8 cellular contexts compared by ENCODE assay signal in genomic region chr7:2523461-2523905, GRCh38. TPM values are rescaled to one million over a fixed set of nuclear protein-coding genes. Genes with fewer than 3 reads are reported as not detected.
DNase-seq lines count a peak whose midpoint lies in the region; ATAC-seq lines count a peak whose summit lies in the region.

No MANE protein-coding gene starts in this region.

- no peaks in the 10 kb centered on the region for H3K36me3 Mint-ChIP-seq in activated CD4-positive, alpha-beta T cell treated with anti-CD3 and anti-CD28 coated beads for 36 hours (ENCODE audit: low read depth)
- H3K36me3 Mint-ChIP-seq in T-helper 17 cell (ENCODE audit: low read depth) = peaks cover 9% of the 10 kb centered on the region

- H3K4me3 Mint-ChIP-seq in activated CD4-positive, alpha-beta T cell treated with anti-CD3 and anti-CD28 coated beads for 36 hours = peak overlapping the region; percentile 89
- peak overlapping the region; percentile 96 for H3K4me3 Mint-ChIP-seq in T-helper 17 cell

- H3K4me1 Mint-ChIP-seq in activated CD4-positive, alpha-beta T cell treated with anti-CD3 and anti-CD28 coated beads for 36 hours = peaks cover 41% of the 10 kb centered on the region
- H3K4me1 Mint-ChIP-seq in T-helper 17 cell = peaks cover 35% of the 10 kb centered on the region

- POLR2A ChIA-PET in activated CD4-positive, alpha-beta T cell treated with anti-CD3 and anti-CD28 coated beads for 36 hours (lab: Charles Lee) = no interaction called here

- intact Hi-C loops in activated CD4-positive, alpha-beta T cell treated with anti-CD3 and anti-CD28 coated beads for 36 hours (cut with DNase I, micrococcal nuclease) = loop anchor here in 1 of 2 experiments (5.0 to 10.0 kb wide), 3 partner anchors 109 to 321 kb away; partner anchors contain the start of genes GNA12 and TTYH3
- intact Hi-C loops in sciatic nerve (cut with DNase I) = no loop called here

- H3K4me1 ChIP-seq in subcutaneous abdominal adipose tissue (ENCODE audit: control insufficient read depth in 5 of 5, insufficient read depth in 5 of 5, low read length in 5 of 5) = peaks cover 3 to 92% (median 89%) of the 10 kb centered on the region in 5 donors

- DNase-seq in activated CD4-positive, alpha-beta T cell treated with anti-CD3 and anti-CD28 coated beads for 36 hours = no peak
- DNase-seq in activated CD4-positive, alpha-beta T cell treated with anti-CD3 and anti-CD28 coated beads for 4 hours = no peak
- no peak for DNase-seq in T-helper 17 cell
- DNase-seq in ureter (ENCODE audit: low spot score) = no peak
- no peak for DNase-seq in sciatic nerve (ENCODE audit: low spot score)
- DNase-seq in inferior parietal cortex (ENCODE audit: extremely low spot score) = no peak

- H3K27ac Mint-ChIP-seq in activated CD4-positive, alpha-beta T cell treated with anti-CD3 and anti-CD28 coated beads for 36 hours = peak overlapping the region; percentile 91
- peak overlapping the region; percentile 94 for H3K27ac Mint-ChIP-seq in T-helper 17 cell

- H3K4me3 ChIP-seq in iPS-18c (ENCODE audit: insufficient read depth, low read depth, low read length) (peak overlapping the region; percentile 28), subcutaneous abdominal adipose tissue (ENCODE audit: low read depth in 1 of 5, low read length in 5 of 5) (peak overlapping the region; percentile 62 to 89 (median 87))

- H3K36me3 ChIP-seq in subcutaneous abdominal adipose tissue (ENCODE audit: control insufficient read depth in 5 of 5, insufficient read depth in 5 of 5, low read length in 5 of 5) = peaks cover 0 to 36% (median 32%) of the 10 kb centered on the region in 5 donors

- CTCF ChIA-PET in activated CD4-positive, alpha-beta T cell treated with anti-CD3 and anti-CD28 coated beads for 36 hours (lab: Charles Lee) = interaction anchor here (0.7 kb wide), 1 partner anchor 110 kb away, joined by 3 read pairs; no protein-coding TSS in a partner anchor

- H3K27me3 Mint-ChIP-seq in activated CD4-positive, alpha-beta T cell treated with anti-CD3 and anti-CD28 coated beads for 36 hours = no peaks in the 10 kb centered on the region
- no peaks in the 10 kb centered on the region for H3K27me3 Mint-ChIP-seq in T-helper 17 cell

- H3K9me3 Mint-ChIP-seq in activated CD4-positive, alpha-beta T cell treated with anti-CD3 and anti-CD28 coated beads for 36 hours (ENCODE audit: low read depth) = no peaks in the 10 kb centered on the region

- H3K9me3 ChIP-seq in T-helper 17 cell (ENCODE audit: control insufficient read depth, low read length, poor library complexity, severe bottlenecking) = no peaks in the 10 kb centered on the region
- no peaks in the 10 kb centered on the region for H3K9me3 ChIP-seq in iPS-18c (ENCODE audit: control insufficient read depth, insufficient read depth, low read length)
- H3K9me3 ChIP-seq in subcutaneous abdominal adipose tissue (ENCODE audit: control insufficient read depth in 5 of 5, low read length in 5 of 5) = no peaks in the 10 kb centered on the region

- no peaks in the 10 kb centered on the region for H3K27me3 ChIP-seq in subcutaneous abdominal adipose tissue (ENCODE audit: control insufficient read depth in 5 of 5, insufficient read depth in 4 of 5, low read length in 5 of 5)

- H3K27ac ChIP-seq in subcutaneous abdominal adipose tissue (ENCODE audit: low read depth, low read length) = peak overlapping the region; percentile 81

- H3K9ac ChIP-seq in subcutaneous abdominal adipose tissue (ENCODE audit: low read length in 5 of 5) = peak overlapping the region in 4 of 5 donors; percentile 3 to 82 (median 54)

- no peak for ATAC-seq in activated CD4-positive, alpha-beta T cell treated with anti-CD3 and anti-CD28 coated beads for 36 hours
- ATAC-seq in T-helper 17 cell (no peak), sciatic nerve (no peak)

RNA-seq across cellular contexts. Expression of gene LFNG, which starts 3.9 kb away (rescaled TPM):
- 10 to 100 TPM; 14.9 to 23.3 TPM for total RNA-seq in activated CD4-positive, alpha-beta T cell treated with anti-CD3 and anti-CD28 coated beads for 36 hours
- 100 to 1,000 TPM; 110 to 116 TPM for total RNA-seq in T-helper 17 cell
- 22.5 TPM for total RNA-seq in ureter
- 20.1 TPM for total RNA-seq in sciatic nerve

RNA-seq across cellular contexts. Expression of gene BRAT1, which starts 31.8 kb away (rescaled TPM):
- 10 to 100 TPM; 34.7 to 35.9 TPM for total RNA-seq in activated CD4-positive, alpha-beta T cell treated with anti-CD3 and anti-CD28 coated beads for 36 hours
- 10 to 100 TPM; 19.5 to 20.5 TPM for total RNA-seq in T-helper 17 cell
- total RNA-seq in ureter = 24.0 TPM
- 22.0 TPM for total RNA-seq in sciatic nerve

RNA-seq across cellular contexts. Expression of gene IQCE, which starts 35.3 kb away (rescaled TPM):
- 1 to 10 TPM; 7.2 to 8.4 TPM for total RNA-seq in activated CD4-positive, alpha-beta T cell treated with anti-CD3 and anti-CD28 coated beads for 36 hours
- total RNA-seq in T-helper 17 cell (1 to 10 TPM; 6.7 to 9.0 TPM), ureter (23.0 TPM), sciatic nerve (21.4 TPM)

RNA-seq across cellular contexts. Expression of gene GRIFIN, which starts 47.3 kb away (rescaled TPM):
- not detected for total RNA-seq in activated CD4-positive, alpha-beta T cell treated with anti-CD3 and anti-CD28 coated beads for 36 hours
- not detected for total RNA-seq in T-helper 17 cell
- total RNA-seq in ureter = not detected
- total RNA-seq in sciatic nerve = not detected
